ENCODE assay signal across 8 cellular contexts in the genomic region with DNA sequence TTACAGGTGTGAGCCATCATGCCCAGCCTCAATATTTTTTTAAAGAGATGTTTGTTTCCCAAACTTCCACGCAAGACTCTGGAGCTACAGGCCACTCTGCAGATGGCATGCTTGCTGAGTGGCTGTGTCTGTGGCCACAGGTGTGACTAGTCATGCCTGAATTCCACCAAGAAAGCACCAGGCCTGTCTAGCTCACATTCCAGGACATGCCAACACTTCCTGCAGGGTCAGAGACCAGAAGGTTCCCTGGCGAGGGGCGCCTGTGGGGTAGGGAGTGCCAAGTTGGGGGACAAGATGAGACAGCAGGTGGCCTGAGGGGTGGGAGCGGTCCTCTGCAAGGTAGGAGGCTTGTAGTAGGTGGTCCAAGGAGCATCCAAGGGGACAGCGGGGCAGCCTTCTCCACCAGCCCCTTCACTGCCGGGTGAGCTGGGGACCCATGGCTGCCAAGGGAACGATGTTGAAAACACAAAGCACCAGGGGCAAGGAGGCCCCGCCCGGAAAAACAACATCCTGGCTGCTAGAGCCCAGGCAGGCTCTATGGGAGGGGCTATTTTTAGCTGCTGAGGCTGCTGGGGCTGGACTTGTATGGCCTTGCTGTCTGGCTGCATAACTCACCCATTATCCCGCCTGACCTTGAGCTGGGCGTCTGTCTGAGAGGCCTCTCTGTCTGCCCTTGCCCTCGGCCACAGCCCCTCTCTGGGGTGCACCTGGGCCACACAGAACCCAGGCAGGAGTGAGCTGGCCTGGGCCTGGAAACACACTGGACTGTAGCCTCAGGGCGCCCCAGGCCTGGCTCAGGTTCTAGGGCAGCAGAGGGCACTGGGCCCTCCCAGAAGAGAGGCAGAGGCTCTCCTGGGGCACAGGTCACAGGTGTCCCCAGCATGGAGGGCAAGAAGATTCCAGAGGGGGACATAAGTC. TPM values are rescaled to one million over a fixed set of nuclear protein-coding genes. Genes with fewer than 3 reads are reported as not detected.
DNase-seq lines count a peak whose midpoint lies in the region; ATAC-seq and TF ChIP-seq lines count a peak whose summit lies in the region.

No MANE protein-coding gene starts in this region.

- H3K9me3 ChIP-seq in mammary epithelial cell (replicated peaks; ENCODE audit: insufficient read depth, low read length) = no peaks in the 10 kb centered on the region

- intact Hi-C loops in mammary epithelial cell (cut with micrococcal nuclease) = loop anchor here (10.0 kb wide), 1 partner anchor 188 kb away; no protein-coding TSS in a partner anchor

- peaks cover 47% of the 10 kb centered on the region for H3K4me1 ChIP-seq in mammary epithelial cell (ENCODE audit: insufficient read depth, low read length)

- POLR2A ChIA-PET in RWPE1 (lab: Yijun Ruan, JAX; ENCODE audit: low non-redundant PET) = interaction anchor here (0.5 to 1.3 kb wide), 3 partner anchors 10 to 30 kb away, joined by 3 to 7 read pairs (median 5); a partner anchor contains a TSS

- H3K36me3 ChIP-seq in mammary epithelial cell (ENCODE audit: insufficient read depth, low read length) = no peaks in the 10 kb centered on the region

- H3K27ac ChIP-seq in RWPE1 = peak overlapping the region; percentile 98
- H3K27ac ChIP-seq in mammary epithelial cell (ENCODE audit: insufficient read depth, low read depth, low read length) = peak overlapping the region; percentile 86
- peak overlapping the region; percentile 93 for H3K27ac ChIP-seq in layer of hippocampus (ENCODE audit: low read depth, low read length)
- peak overlapping the region; percentile 78 for H3K27ac ChIP-seq in substantia nigra (ENCODE audit: low read depth, low read length, poor library complexity, severe bottlenecking)

- TF ChIP-seq CTCF in RWPE1 (conservative IDR thresholded peaks at IDR 0.05; ENCODE audit: low read depth) (no peak), mammary epithelial cell (conservative IDR thresholded peaks at IDR 0.05 in 1 of 2, IDR thresholded peaks at IDR 0.05 in 1 of 2; ENCODE audit: extremely low read depth in 1 of 2, insufficient read depth in 1 of 2, low read depth in 1 of 2, low read length in 2 of 2) (no peak)

- H2AFZ ChIP-seq in mammary epithelial cell (ENCODE audit: low read depth, low read length) = peak overlapping the region; percentile 73

- DNase-seq in H4 (ENCODE audit: low spot score) = peak; percentile 81
- peak; percentile 80 for DNase-seq in RWPE1 (ENCODE audit: low spot score)
- DNase-seq in mammary epithelial cell = peak; percentile 86
- peak in 25 of 49 donors; percentile 22 to 66 (median 46) for DNase-seq in substantia nigra (lab: John Stamatoyannopoulos, UW)
- DNase-seq in NCI-H1417 treated with DMSO at 0.1 percent for 48 hours (lab: John Stamatoyannopoulos, UW) = no peak

- in situ Hi-C loops in mammary epithelial cell (cut with MboI; ENCODE audit: low sequenced_read_pairs in 2 of 2) = no loop called here

- H3K27me3 ChIP-seq in mammary epithelial cell (ENCODE audit: insufficient read depth, low read length) = no peaks in the 10 kb centered on the region
- H3K27me3 ChIP-seq in layer of hippocampus (ENCODE audit: control insufficient read depth, insufficient read depth, low read length) = no peaks in the 10 kb centered on the region

- H3K4me2 ChIP-seq in mammary epithelial cell (ENCODE audit: insufficient read depth, low read depth, low read length) = peak overlapping the region; percentile 70

- WGBS in mammary epithelial cell (ENCODE audit: low coverage, missing lambda C conversion rate) = 8% methylated on average over 11 of the region's 13 CpGs

- no peak for ATAC-seq in HG02571 (IDR thresholded peaks at IDR 0.05; ENCODE audit: unreplicated experiment)
- no peak for ATAC-seq in GM18498 (IDR thresholded peaks at IDR 0.05; ENCODE audit: unreplicated experiment)

- CTCF ChIA-PET in RWPE1 (lab: Yijun Ruan, JAX) = interaction anchor here (0.5 to 0.7 kb wide), 3 partner anchors 10 to 107 kb away, joined by 3 read pairs; no protein-coding TSS in a partner anchor
- CTCF ChIA-PET in mammary epithelial cell (lab: Charles Lee; ENCODE audit: low non-redundant PET) = interaction anchor here (0.6 to 0.9 kb wide), 2 partner anchors 17 to 177 kb away, joined by 3 to 16 read pairs; a partner anchor contains a TSS

- BruUV-seq in mammary epithelial cell (replicated peaks; lab: Mats Ljungman, UMichigan) = no TSS peak

- H4K20me1 ChIP-seq in mammary epithelial cell (ENCODE audit: insufficient read depth, low read length) = no peaks in the 10 kb centered on the region

- peak overlapping the region; percentile 21 for H3K9ac ChIP-seq in mammary epithelial cell (ENCODE audit: insufficient read depth, low read length)

- dilution Hi-C loops in mammary epithelial cell (cut with HindIII; ENCODE audit: low sequenced_read_pairs) = no loop called here

- peak overlapping the region in 1 of 3 experiments; percentile 21 for H3K4me3 ChIP-seq in mammary epithelial cell (replicated peaks in 1 of 3; ENCODE audit: insufficient read depth in 1 of 3, low read depth in 2 of 3, low read length in 3 of 3)

- peaks cover 9% of the 10 kb centered on the region for H3K79me2 ChIP-seq in mammary epithelial cell (ENCODE audit: insufficient read depth, low read length)

RNA-seq across cellular contexts. Expression of a gene that starts 5.7 kb away (rescaled TPM):
- 12.9 and 13.5 TPM in 2 replicates for total RNA-seq in H4 (2014; rRNA removed; shearing (Covaris generic))
- total RNA-seq in mammary epithelial cell = 10 to 100 TPM; 49.3 to 54.8 TPM
- 33.5 TPM for polyA plus RNA-seq in mammary epithelial cell
- 44.0 TPM for polyA minus RNA-seq in mammary epithelial cell

RNA-seq across cellular contexts. Expression of a gene that starts 17.6 kb away (rescaled TPM):
- 14.8 and 26.3 TPM in 2 replicates for total RNA-seq in H4 (2014; rRNA removed; shearing (Covaris generic))
- 10 to 100 TPM; 50.2 to 88.0 TPM for total RNA-seq in mammary epithelial cell
- 42.7 TPM for polyA plus RNA-seq in mammary epithelial cell
- polyA minus RNA-seq in mammary epithelial cell = 117 TPM

RNA-seq across cellular contexts. Expression of a gene that starts 24.1 kb away (rescaled TPM):
- total RNA-seq in H4 (2014; rRNA removed; shearing (Covaris generic)) = 8.4 and 10.5 TPM in 2 replicates
- total RNA-seq in mammary epithelial cell = 10 to 100 TPM; 19.3 to 20.2 TPM
- polyA plus RNA-seq in mammary epithelial cell = 6.8 TPM
- polyA minus RNA-seq in mammary epithelial cell = 25.9 TPM

RNA-seq across cellular contexts. Expression of a gene that starts 28.5 kb away (rescaled TPM):
- total RNA-seq in H4 (2014; rRNA removed; shearing (Covaris generic)) = 1.9 and 2.9 TPM in 2 replicates
- total RNA-seq in mammary epithelial cell = 1 to 10 TPM; 4.8 to 5.8 TPM
- 1.3 TPM for polyA plus RNA-seq in mammary epithelial cell
- polyA minus RNA-seq in mammary epithelial cell = 1.8 TPM

RNA-seq across cellular contexts. Expression of a gene that starts 32.0 kb away (rescaled TPM):
- total RNA-seq in H4 (2014; rRNA removed; shearing (Covaris generic)) = 39.1 and 54.0 TPM in 2 replicates
- total RNA-seq in mammary epithelial cell = 10 to 100 TPM; 24.0 to 67.6 TPM
- 46.3 TPM for polyA plus RNA-seq in mammary epithelial cell
- 29.7 TPM for polyA minus RNA-seq in mammary epithelial cell
